Comparison of ENCODE assay signal across 1 cellular context in genomic region chr3:114745322-114746240, GRCh38.
TF ChIP-seq lines count a peak whose summit lies in the region.

No MANE protein-coding gene starts in this region.

TF ChIP-seq in A549, 52 proteins besides CTCF, POLR2A, EP300 and RAD21 (continued from another document):
- TF ChIP-seq PBX3 (IDR thresholded peaks at IDR 0.05) (no peak), CBX8 (IDR thresholded peaks at IDR 0.05) (no peak), BCL3 (IDR thresholded peaks at IDR 0.05) (no peak), MAFK (IDR thresholded peaks at IDR 0.05; ENCODE audit: partially characterized antibody) (no peak), GATA3 (IDR thresholded peaks at IDR 0.05; ENCODE audit: borderline replicate concordance) (no peak; the same call in 1 of the 2 replicates), FOSB (CRISPR knock-in tag; IDR thresholded peaks at IDR 0.05) (no peak), EHMT2 (IDR thresholded peaks at IDR 0.05; ENCODE audit: low read depth) (no peak), JUN (IDR thresholded peaks at IDR 0.05) (peak; percentile 61 to 69; a peak in 3 of 5 replicates), CHD2 (IDR thresholded peaks at IDR 0.05; ENCODE audit: low read length, partially characterized antibody) (no peak), ELK1 (IDR thresholded peaks at IDR 0.05; ENCODE audit: low read depth, low read length) (no peak), USF2 (IDR thresholded peaks at IDR 0.05) (no peak), ZFP36 (IDR thresholded peaks at IDR 0.05; ENCODE audit: borderline replicate concordance, partially characterized antibody) (no peak), POLR2AphosphoS2 (conservative IDR thresholded peaks at IDR 0.05; ENCODE audit: low read length) (no peak), RCOR1 (IDR thresholded peaks at IDR 0.05; ENCODE audit: low read depth, low read length) (no peak), MAZ (IDR thresholded peaks at IDR 0.05; ENCODE audit: borderline replicate concordance, low read depth, low read length) (no peak), MAX (IDR thresholded peaks at IDR 0.05) (peak; percentile 56), KDM1A (IDR thresholded peaks at IDR 0.05; ENCODE audit: low read depth) (no peak), REST (IDR thresholded peaks at IDR 0.05) (no peak), NR3C1 (IDR thresholded peaks at IDR 0.05) (no peak)
